In genomic region chr10:45726703-45727420, GRCh38 we compare ENCODE assay signal across 8 cellular contexts. TPM values are rescaled to one million over a fixed set of nuclear protein-coding genes. Genes with fewer than 3 reads are reported as not detected.
A peak's percentile ranks its signal among the peaks of the same experiment; 100 is the strongest.
DNase-seq lines count a peak whose midpoint lies in the region; ATAC-seq and TF ChIP-seq lines count a peak whose summit lies in the region.
"Not testable (repeated sequence)": the region's sequence is repeated elsewhere in the genome, so short reads cannot be mapped to it uniquely, and the experiment has no call there.

TSS of gene WASHC2C (plus strand) at chr10:45727266. CDS start at chr10:45727318, 52 bp downstream.

- TF ChIP-seq CTCF in fibroblast of mammary gland (conservative IDR thresholded peaks at IDR 0.05; ENCODE audit: control insufficient read depth, insufficient read depth, low read depth, low read length), result not testable (repeated sequence)

- H3K36me3 Mint-ChIP-seq in naive B cell, result not testable (repeated sequence)
- H3K36me3 Mint-ChIP-seq in stimulated activated effector memory CD8-positive, alpha-beta T cell treated with anti-CD3 and anti-CD28 coated beads, Interleukin-12 subunit alpha, Interleukin-12 subunit beta, amount 100 ng/mL, for 72 hours, result peaks cover 28% of the 10 kb centered on the region

- DNase-seq in EL (peak; percentile 83), H4 (ENCODE audit: low spot score) (peak; percentile 73), LHCN-M2 (ENCODE audit: low read depth) (peak; percentile 82), SIG-M5 (lab: John Stamatoyannopoulos, UW) (peak; percentile 21), fibroblast of mammary gland (ENCODE audit: low read depth) (peak; percentile 30), naive B cell (peak; percentile 92)
- DNase-seq in activated effector memory CD4-positive, alpha-beta T cell treated with Interleukin-2 at 50 U/mL for 16 hours, result peak; percentile 97
- peak; percentile 94 to 98 for DNase-seq in stimulated activated effector memory CD8-positive, alpha-beta T cell treated with anti-CD3 and anti-CD28 coated beads, Interleukin-12 subunit alpha, Interleukin-12 subunit beta, amount 100 ng/mL, for 72 hours (ENCODE audit: low spot score in 2 of 2)

- ATAC-seq in naive B cell (ENCODE audit: low read depth in 2 of 2), result peak; percentile 93
- ATAC-seq in stimulated activated effector memory CD8-positive, alpha-beta T cell treated with anti-CD3 and anti-CD28 coated beads, Interleukin-12 subunit alpha, Interleukin-12 subunit beta, amount 100 ng/mL, for 72 hours, result peak; percentile 95

- not testable (repeated sequence) for H3K27me3 Mint-ChIP-seq in naive B cell

- peak within 1 kb of the TSS; percentile 80 to 93 (median 88) for H3K4me3 Mint-ChIP-seq in naive B cell
- peak within 1 kb of the TSS; percentile 75 for H3K4me3 Mint-ChIP-seq in stimulated activated effector memory CD8-positive, alpha-beta T cell treated with anti-CD3 and anti-CD28 coated beads, Interleukin-12 subunit alpha, Interleukin-12 subunit beta, amount 100 ng/mL, for 72 hours

- H3K4me1 Mint-ChIP-seq in naive B cell, result peaks cover 7 to 17% (median 14%) of the 10 kb centered on the region in 3 donors
- not testable (repeated sequence) for H3K4me1 Mint-ChIP-seq in stimulated activated effector memory CD8-positive, alpha-beta T cell treated with anti-CD3 and anti-CD28 coated beads, Interleukin-12 subunit alpha, Interleukin-12 subunit beta, amount 100 ng/mL, for 72 hours

- not testable (repeated sequence) for H3K9me3 Mint-ChIP-seq in naive B cell; stimulated activated effector memory CD8-positive, alpha-beta T cell treated with anti-CD3 and anti-CD28 coated beads, Interleukin-12 subunit alpha, Interleukin-12 subunit beta, amount 100 ng/mL, for 72 hours

- peak within 1 kb of the TSS; percentile 33 to 99 (median 92) for H3K27ac Mint-ChIP-seq in naive B cell
- H3K27ac Mint-ChIP-seq in stimulated activated effector memory CD8-positive, alpha-beta T cell treated with anti-CD3 and anti-CD28 coated beads, Interleukin-12 subunit alpha, Interleukin-12 subunit beta, amount 100 ng/mL, for 72 hours, result peak within 1 kb of the TSS; percentile 94

- peak within 1 kb of the TSS; percentile 54 for H3K4me3 ChIP-seq in fibroblast of mammary gland (ENCODE audit: control insufficient read depth, low read depth, low read length)

RNA-seq across cellular contexts. Expression of gene WASHC2C, which starts in this region (rescaled TPM):
- 11.4 and 13.1 TPM in 2 replicates for total RNA-seq in H4 (2014; rRNA removed; shearing (Covaris generic))
- total RNA-seq in LHCN-M2 (2014; rRNA removed), result 35.3 and 40.4 TPM in 2 replicates
- polyA plus RNA-seq in LHCN-M2 (2012), result 24.2 TPM
- polyA plus RNA-seq in naive B cell (ENCODE audit: low read depth in 6 of 6), result 10 to 100 TPM in 5 of 6 donors, 1 to 10 TPM in 1; 7.1 to 42.2 (median 19.6) TPM

Comparison
In these comparisons a context has a peak if more than half of its experiments do, and no peak if none do; other contexts are left out.
1. Peak in every context shown above with its lines: DNase-seq, ATAC-seq and H3K4me3 ChIP-seq.
2. DNase-seq: peak in every context shown above with its lines; median percentile 97 in activated effector memory CD4-positive, alpha-beta T cell treated with Interleukin-2 at 50 U/mL for 16 hours; 96 in stimulated activated effector memory CD8-positive, alpha-beta T cell treated with anti-CD3 and anti-CD28 coated beads, Interleukin-12 subunit alpha, Interleukin-12 subunit beta, amount 100 ng/mL, for 72 hours; 92 in naive B cell; 83 in EL; 82 in LHCN-M2; 73 in H4; 30 in fibroblast of mammary gland; 21 in SIG-M5.